Comparison of ENCODE assay signal across 1 cellular context in the genomic region with DNA sequence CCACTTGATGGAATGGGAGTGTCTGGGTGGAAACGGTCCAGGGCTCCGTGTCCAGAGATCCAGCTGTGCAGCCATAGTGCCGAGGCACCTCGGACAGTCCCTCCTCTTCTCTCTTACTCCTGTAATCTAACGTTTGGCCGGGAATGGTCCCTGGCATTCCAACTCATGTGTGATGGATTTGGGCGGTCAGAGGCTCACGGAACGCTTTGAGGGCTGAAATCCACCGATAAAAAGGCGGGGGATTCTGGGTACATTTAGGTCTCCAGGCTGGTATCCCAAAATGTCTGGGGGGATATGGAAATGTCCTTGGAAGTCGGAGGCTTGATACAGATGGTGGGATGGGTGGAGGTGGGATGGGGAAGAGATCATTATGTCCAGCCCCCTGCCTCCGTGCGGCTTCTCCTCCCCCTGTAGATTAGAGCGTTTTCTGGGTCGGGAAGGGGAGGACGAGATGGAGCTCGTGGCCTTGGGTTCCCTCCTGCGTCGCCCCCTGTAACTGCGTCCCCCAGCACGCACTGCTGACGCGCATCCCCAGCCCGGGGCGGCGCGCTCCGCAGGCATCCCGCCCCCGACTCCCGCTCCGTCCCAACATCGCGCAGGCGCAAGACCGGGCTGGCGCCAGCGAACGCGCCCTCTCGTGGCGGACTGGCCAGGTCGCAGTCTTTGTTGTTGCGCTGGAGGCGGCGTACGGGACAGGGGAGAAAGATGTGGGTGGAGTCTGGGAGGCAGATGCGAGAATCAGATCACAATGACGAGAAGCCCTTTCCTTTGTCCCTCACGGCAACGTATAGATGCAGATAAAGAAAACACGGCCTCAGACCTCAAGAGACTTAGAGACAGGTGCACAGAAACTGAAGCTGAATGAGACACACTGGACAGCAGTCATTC.
TF ChIP-seq lines count a peak whose summit lies in the region.

No MANE protein-coding gene starts in this region.

TF ChIP-seq in HEK293, 187 proteins besides CTCF, POLR2A, EP300 and RAD21 (continued from another document and continues in another):
- TF ChIP-seq, protein P1, sequence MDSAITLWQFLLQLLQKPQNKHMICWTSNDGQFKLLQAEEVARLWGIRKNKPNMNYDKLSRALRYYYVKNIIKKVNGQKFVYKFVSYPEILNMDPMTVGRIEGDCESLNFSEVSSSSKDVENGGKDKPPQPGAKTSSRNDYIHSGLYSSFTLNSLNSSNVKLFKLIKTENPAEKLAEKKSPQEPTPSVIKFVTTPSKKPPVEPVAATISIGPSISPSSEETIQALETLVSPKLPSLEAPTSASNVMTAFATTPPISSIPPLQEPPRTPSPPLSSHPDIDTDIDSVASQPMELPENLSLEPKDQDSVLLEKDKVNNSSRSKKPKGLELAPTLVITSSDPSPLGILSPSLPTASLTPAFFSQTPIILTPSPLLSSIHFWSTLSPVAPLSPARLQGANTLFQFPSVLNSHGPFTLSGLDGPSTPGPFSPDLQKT (IDR thresholded peaks at IDR 0.05; ENCODE audit: borderline replicate concordance, low read depth, low read length) = no peak
- TF ChIP-seq ZNF184 (tag by site-specific recombination; IDR thresholded peaks at IDR 0.05) = no peak
- TF ChIP-seq ZSCAN18 (tag by site-specific recombination; IDR thresholded peaks at IDR 0.05) = no peak
- TF ChIP-seq ZNF624 (tag by site-specific recombination; IDR thresholded peaks at IDR 0.05) = no peak
- TF ChIP-seq ZNF529 (tag by site-specific recombination; IDR thresholded peaks at IDR 0.05; ENCODE audit: insufficient replicate concordance) = no peak
- TF ChIP-seq ZNF544 (tag by site-specific recombination; IDR thresholded peaks at IDR 0.05) = no peak
- peak; percentile 66; the same call in 1 of the 2 replicates for TF ChIP-seq SP7 (tag by site-specific recombination; IDR thresholded peaks at IDR 0.05)
- TF ChIP-seq ZNF138 (tag by site-specific recombination; IDR thresholded peaks at IDR 0.05; ENCODE audit: borderline replicate concordance) = no peak
- TF ChIP-seq, protein P2, sequence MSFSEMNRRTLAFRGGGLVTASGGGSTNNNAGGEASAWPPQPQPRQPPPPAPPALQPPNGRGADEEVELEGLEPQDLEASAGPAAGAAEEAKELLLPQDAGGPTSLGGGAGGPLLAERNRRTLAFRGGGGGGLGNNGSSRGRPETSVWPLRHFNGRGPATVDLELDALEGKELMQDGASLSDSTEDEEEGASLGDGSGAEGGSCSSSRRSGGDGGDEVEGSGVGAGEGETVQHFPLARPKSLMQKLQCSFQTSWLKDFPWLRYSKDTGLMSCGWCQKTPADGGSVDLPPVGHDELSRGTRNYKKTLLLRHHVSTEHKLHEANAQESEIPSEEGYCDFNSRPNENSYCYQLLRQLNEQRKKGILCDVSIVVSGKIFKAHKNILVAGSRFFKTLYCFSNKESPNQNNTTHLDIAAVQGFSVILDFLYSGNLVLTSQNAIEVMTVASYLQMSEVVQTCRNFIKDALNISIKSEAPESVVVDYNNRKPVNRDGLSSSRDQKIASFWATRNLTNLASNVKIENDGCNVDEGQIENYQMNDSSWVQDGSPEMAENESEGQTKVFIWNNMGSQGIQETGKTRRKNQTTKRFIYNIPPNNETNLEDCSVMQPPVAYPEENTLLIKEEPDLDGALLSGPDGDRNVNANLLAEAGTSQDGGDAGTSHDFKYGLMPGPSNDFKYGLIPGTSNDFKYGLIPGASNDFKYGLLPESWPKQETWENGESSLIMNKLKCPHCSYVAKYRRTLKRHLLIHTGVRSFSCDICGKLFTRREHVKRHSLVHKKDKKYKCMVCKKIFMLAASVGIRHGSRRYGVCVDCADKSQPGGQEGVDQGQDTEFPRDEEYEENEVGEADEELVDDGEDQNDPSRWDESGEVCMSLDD (tag by site-specific recombination; IDR thresholded peaks at IDR 0.05) = peak; percentile 60; the same call in 1 of the 2 replicates
- TF ChIP-seq ZNF664 (tag by site-specific recombination; IDR thresholded peaks at IDR 0.05) = no peak
- no peak for TF ChIP-seq BCL11A (tag by site-specific recombination; IDR thresholded peaks at IDR 0.05; ENCODE audit: low read depth)
- no peak for TF ChIP-seq ATF2 (tag by site-specific recombination; IDR thresholded peaks at IDR 0.05; ENCODE audit: low read depth)
- no peak for TF ChIP-seq ZNF777 (tag by site-specific recombination; IDR thresholded peaks at IDR 0.05; ENCODE audit: borderline replicate concordance)
- TF ChIP-seq ZNF561 (tag by site-specific recombination; IDR thresholded peaks at IDR 0.05; ENCODE audit: borderline replicate concordance) = peak; percentile 87; the same call in 1 of the 2 replicates
- no peak for TF ChIP-seq ZNF24 (tag by site-specific recombination; IDR thresholded peaks at IDR 0.05)
- TF ChIP-seq GFI1B (tag by site-specific recombination; IDR thresholded peaks at IDR 0.05) = no peak
- no peak for TF ChIP-seq AEBP2 (tag by site-specific recombination; IDR thresholded peaks at IDR 0.05; ENCODE audit: borderline replicate concordance)
- TF ChIP-seq, protein P3, sequence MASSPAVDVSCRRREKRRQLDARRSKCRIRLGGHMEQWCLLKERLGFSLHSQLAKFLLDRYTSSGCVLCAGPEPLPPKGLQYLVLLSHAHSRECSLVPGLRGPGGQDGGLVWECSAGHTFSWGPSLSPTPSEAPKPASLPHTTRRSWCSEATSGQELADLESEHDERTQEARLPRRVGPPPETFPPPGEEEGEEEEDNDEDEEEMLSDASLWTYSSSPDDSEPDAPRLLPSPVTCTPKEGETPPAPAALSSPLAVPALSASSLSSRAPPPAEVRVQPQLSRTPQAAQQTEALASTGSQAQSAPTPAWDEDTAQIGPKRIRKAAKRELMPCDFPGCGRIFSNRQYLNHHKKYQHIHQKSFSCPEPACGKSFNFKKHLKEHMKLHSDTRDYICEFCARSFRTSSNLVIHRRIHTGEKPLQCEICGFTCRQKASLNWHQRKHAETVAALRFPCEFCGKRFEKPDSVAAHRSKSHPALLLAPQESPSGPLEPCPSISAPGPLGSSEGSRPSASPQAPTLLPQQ (tag by site-specific recombination; IDR thresholded peaks at IDR 0.05) = peak; percentile 54
- no peak for TF ChIP-seq ZNF223 (tag by site-specific recombination; IDR thresholded peaks at IDR 0.05)
- 0 out of 2 replicates have a peak, but pooled peaks have one; percentile 6 for TF ChIP-seq TSHZ1 (tag by site-specific recombination; IDR thresholded peaks at IDR 0.05; ENCODE audit: borderline replicate concordance)
- no peak for TF ChIP-seq GLI4 (tag by site-specific recombination; IDR thresholded peaks at IDR 0.05)
- TF ChIP-seq, protein P4, sequence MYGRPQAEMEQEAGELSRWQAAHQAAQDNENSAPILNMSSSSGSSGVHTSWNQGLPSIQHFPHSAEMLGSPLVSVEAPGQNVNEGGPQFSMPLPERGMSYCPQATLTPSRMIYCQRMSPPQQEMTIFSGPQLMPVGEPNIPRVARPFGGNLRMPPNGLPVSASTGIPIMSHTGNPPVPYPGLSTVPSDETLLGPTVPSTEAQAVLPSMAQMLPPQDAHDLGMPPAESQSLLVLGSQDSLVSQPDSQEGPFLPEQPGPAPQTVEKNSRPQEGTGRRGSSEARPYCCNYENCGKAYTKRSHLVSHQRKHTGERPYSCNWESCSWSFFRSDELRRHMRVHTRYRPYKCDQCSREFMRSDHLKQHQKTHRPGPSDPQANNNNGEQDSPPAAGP (tag by site-specific recombination; IDR thresholded peaks at IDR 0.05) = 0 out of 2 replicates have a peak, but pooled peaks have one; percentile 44
- peak; percentile 93 for TF ChIP-seq ZFHX2 (tag by site-specific recombination; conservative IDR thresholded peaks at IDR 0.05)
- no peak for TF ChIP-seq ZNF837 (tag by site-specific recombination; IDR thresholded peaks at IDR 0.05)
- TF ChIP-seq ZNF2 (tag by site-specific recombination; IDR thresholded peaks at IDR 0.05) = peak; percentile 40
- TF ChIP-seq HOXA7 (CRISPR knock-in tag; IDR thresholded peaks at IDR 0.05; ENCODE audit: borderline replicate concordance) = no peak
- TF ChIP-seq KLF10 (tag by site-specific recombination; IDR thresholded peaks at IDR 0.05) = no peak; the same call in 1 of the 2 replicates
- TF ChIP-seq MYNN (tag by site-specific recombination; IDR thresholded peaks at IDR 0.05; ENCODE audit: borderline replicate concordance) = no peak
- no peak for TF ChIP-seq OSR2 (tag by site-specific recombination; IDR thresholded peaks at IDR 0.05)
- TF ChIP-seq ZNF623 (tag by site-specific recombination; IDR thresholded peaks at IDR 0.05) = no peak
- no peak for TF ChIP-seq ZNF658 (tag by site-specific recombination; IDR thresholded peaks at IDR 0.05)
- TF ChIP-seq ZNF747 (tag by site-specific recombination; IDR thresholded peaks at IDR 0.05) = no peak
- TF ChIP-seq ZNF416 (tag by site-specific recombination; IDR thresholded peaks at IDR 0.05) = no peak
- TF ChIP-seq ZNF23 (tag by site-specific recombination; IDR thresholded peaks at IDR 0.05; ENCODE audit: borderline replicate concordance) = no peak
- no peak for TF ChIP-seq ZNF169 (tag by site-specific recombination; IDR thresholded peaks at IDR 0.05)
- no peak for TF ChIP-seq ZNF10 (tag by site-specific recombination; IDR thresholded peaks at IDR 0.05)
- TF ChIP-seq, protein P5, sequence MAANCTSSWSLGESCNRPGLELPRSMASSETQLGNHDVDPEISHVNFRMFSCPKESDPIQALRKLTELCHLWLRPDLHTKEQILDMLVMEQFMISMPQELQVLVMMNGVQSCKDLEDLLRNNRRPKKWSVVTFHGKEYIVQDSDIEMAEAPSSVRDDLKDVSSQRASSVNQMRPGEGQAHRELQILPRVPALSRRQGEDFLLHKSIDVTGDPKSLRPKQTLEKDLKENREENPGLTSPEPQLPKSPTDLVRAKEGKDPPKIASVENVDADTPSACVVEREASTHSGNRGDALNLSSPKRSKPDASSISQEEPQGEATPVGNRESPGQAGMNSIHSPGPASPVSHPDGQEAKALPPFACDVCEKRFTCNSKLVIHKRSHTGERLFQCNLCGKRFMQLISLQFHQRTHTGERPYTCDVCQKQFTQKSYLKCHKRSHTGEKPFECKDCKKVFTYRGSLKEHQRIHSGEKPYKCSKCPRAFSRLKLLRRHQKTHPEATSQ (tag by site-specific recombination; IDR thresholded peaks at IDR 0.05) = no peak
- peak; percentile 78 for TF ChIP-seq ZNF341 (tag by site-specific recombination; IDR thresholded peaks at IDR 0.05; ENCODE audit: low read depth)
- TF ChIP-seq TCF7L2 (IDR thresholded peaks at IDR 0.05; ENCODE audit: borderline replicate concordance, low read depth, low read length) = no peak
- TF ChIP-seq, protein P6, sequence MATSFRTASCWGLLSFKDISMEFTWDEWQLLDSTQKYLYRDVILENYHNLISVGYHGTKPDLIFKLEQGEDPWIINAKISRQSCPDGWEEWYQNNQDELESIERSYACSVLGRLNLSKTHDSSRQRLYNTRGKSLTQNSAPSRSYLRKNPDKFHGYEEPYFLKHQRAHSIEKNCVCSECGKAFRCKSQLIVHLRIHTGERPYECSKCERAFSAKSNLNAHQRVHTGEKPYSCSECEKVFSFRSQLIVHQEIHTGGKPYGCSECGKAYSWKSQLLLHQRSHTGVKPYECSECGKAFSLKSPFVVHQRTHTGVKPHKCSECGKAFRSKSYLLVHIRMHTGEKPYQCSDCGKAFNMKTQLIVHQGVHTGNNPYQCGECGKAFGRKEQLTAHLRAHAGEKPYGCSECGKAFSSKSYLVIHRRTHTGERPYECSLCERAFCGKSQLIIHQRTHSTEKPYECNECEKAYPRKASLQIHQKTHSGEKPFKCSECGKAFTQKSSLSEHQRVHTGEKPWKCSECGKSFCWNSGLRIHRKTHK (tag by site-specific recombination; IDR thresholded peaks at IDR 0.05) = no peak
